21 cellular contexts compared by ENCODE assay signal in the genomic region with DNA sequence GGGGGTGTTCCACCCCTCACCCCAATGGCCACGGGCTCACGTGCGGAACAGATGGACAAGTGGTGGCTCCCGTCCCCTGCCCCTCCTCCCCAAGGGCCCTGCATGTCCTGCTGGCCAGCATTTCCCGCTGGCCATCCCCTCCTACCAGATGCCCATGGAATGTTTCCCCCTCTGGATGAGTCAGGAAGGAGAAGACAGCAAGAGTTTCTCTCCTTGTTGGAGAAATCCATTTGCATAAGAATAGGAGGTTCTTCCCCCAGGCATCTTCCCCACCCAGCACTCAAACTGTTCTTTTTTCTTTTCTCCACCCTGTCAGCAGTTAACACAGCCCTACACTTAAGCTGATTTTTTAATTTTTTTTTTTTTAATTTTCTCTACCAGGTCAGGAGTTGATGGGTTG.
"Had no signal": no experiment of that assay in that cellular context is flagged by ENCODE, and none has a peak within 500 bp of the region (broad histone marks: within the 10 kb centered on the region; RNA-seq: fewer than 3 reads in every experiment).

No MANE protein-coding gene starts in this region.

- H3K27ac ChIP-seq: esophagus squamous epithelium, foreskin keratinocyte, heart left ventricle, sigmoid colon, skin epidermis, testis, upper lobe of right lung, vagina had no signal

- H3K9me3 ChIP-seq: testis, upper lobe of right lung, vagina had no signal

- H3K4me3 ChIP-seq: esophagus squamous epithelium, heart left ventricle, sigmoid colon, skin epidermis, testis, tibial nerve, upper lobe of right lung, vagina had no signal

- FAIRE-seq: islet of Langerhans had no signal

- H3K27me3 ChIP-seq: esophagus squamous epithelium, foreskin keratinocyte, heart left ventricle, sigmoid colon, testis, tibial nerve, upper lobe of right lung, vagina had no signal

- H3K36me3 ChIP-seq: esophagus squamous epithelium, heart left ventricle, sigmoid colon, tibial nerve, upper lobe of right lung, vagina had no signal

- DNase-seq: effector memory CD8-positive, alpha-beta T cell; esophagus squamous epithelium; foreskin keratinocyte; heart left ventricle; hypothalamus; kidney glomerular epithelial cell; mammary epithelial cell; natural killer cell; posterior cingulate gyrus; sigmoid colon; stimulated activated CD4-positive, alpha-beta T cell treated with anti-CD3 and anti-CD28 coated beads, Interleukin-2, amount 100 ng/mL, for 24 hours; stimulated activated CD4-positive, alpha-beta T cell treated with anti-CD3 and anti-CD28 coated beads, Interleukin-4, amount 100 ng/mL, for 4 hours; stimulated activated naive B cell treated with anti-CD40 and anti-IgM and Interleukin-4, amounts not matched to agents 10 μg/mL and 1 μg/mL and 100 μg/mL, for 72 hours; stimulated activated naive CD8-positive, alpha-beta T cell treated with anti-CD3 and anti-CD28 coated beads, Interleukin-15, amount 100 ng/mL, for 72 hours; testis; upper lobe of right lung had no signal

- ATAC-seq: effector memory CD8-positive, alpha-beta T cell; foreskin keratinocyte; heart left ventricle; left lobe of liver; natural killer cell; stimulated activated naive B cell treated with anti-CD40 and anti-IgM and Interleukin-4, amounts not matched to agents 10 μg/mL and 1 μg/mL and 100 μg/mL, for 72 hours; stimulated activated naive CD8-positive, alpha-beta T cell treated with anti-CD3 and anti-CD28 coated beads, Interleukin-15, amount 100 ng/mL, for 72 hours; upper lobe of right lung had no signal

- H3K4me1 ChIP-seq: esophagus squamous epithelium, foreskin keratinocyte, heart left ventricle, sigmoid colon, testis, tibial nerve, upper lobe of right lung, vagina had no signal
